In the genomic region with DNA sequence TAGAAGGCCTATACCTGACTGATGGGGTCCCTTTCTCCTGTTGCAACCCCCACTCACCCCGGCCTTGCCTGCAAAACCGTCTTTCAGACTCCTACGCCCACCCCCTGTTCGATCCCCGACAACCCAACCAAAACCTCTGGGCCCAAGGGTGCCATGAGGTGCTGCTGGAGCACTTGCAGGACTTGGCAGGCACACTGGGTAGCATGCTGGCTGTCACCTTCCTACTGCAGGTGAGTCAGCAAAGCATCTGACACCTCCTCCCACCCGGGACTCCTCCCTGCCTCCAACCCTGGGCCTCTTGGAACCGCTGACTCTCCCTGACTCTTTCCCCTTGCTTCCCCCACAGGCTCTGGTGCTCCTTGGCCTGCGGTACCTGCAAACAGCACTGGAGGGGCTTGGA, we compare ENCODE assay signal across 9 cellular contexts. TPM values are rescaled to one million over a fixed set of nuclear protein-coding genes. Genes with fewer than 3 reads are reported as not detected.
DNase-seq lines count a peak whose midpoint lies in the region; ATAC-seq and FAIRE-seq lines count a peak whose summit lies in the region.
"Had no signal": no experiment of that assay in that cellular context is flagged by ENCODE, and none has a peak within 500 bp of the region (broad histone marks: within the 10 kb centered on the region; RNA-seq: fewer than 3 reads in every experiment).

No MANE protein-coding gene starts in this region.

- H3K36me3 ChIP-seq in small intestine (ENCODE audit: control insufficient read depth in 2 of 2, insufficient read depth in 2 of 2, low read length in 2 of 2): peaks cover 0 to 4% of the 10 kb centered on the region in 2 donors

- H3K27me3 ChIP-seq in small intestine (ENCODE audit: control insufficient read depth in 2 of 2, insufficient read depth in 2 of 2, low read length in 2 of 2): no peaks in the 10 kb centered on the region

- ATAC-seq in T-cell (replicated peaks in 1 of 4): no peak
- no peak for ATAC-seq in effector memory CD8-positive, alpha-beta T cell (replicated peaks)
- ATAC-seq in GM21529 (IDR thresholded peaks at IDR 0.05; ENCODE audit: unreplicated experiment): no peak
- no peak for ATAC-seq in GM21576 (IDR thresholded peaks at IDR 0.05; ENCODE audit: unreplicated experiment)

- 39 to 64% (median 49%) methylated on average over 8 of the region's 8 CpGs for WGBS in small intestine, 3 donors

- peak; percentile 46 for DNase-seq in DMS53 treated with DMSO at 0.1 percent for 48 hours (lab: John Stamatoyannopoulos, UW; ENCODE audit: unreplicated experiment)
- DNase-seq in T-cell: no peak
- no peak for DNase-seq in effector memory CD8-positive, alpha-beta T cell
- peak; percentile 50 for DNase-seq in small intestine
- DNase-seq in cortex of kidney (lab: John Stamatoyannopoulos, UW): no peak
- no peak for DNase-seq in SHP77 (lab: John Stamatoyannopoulos, UW)

- H3K27me3 Mint-ChIP-seq in T-cell: no peaks in the 10 kb centered on the region
- no peaks in the 10 kb centered on the region for H3K27me3 Mint-ChIP-seq in effector memory CD8-positive, alpha-beta T cell

- H3K36me3 Mint-ChIP-seq in T-cell: peaks cover 20% of the 10 kb centered on the region
- peaks cover 35% of the 10 kb centered on the region for H3K36me3 Mint-ChIP-seq in effector memory CD8-positive, alpha-beta T cell (ENCODE audit: insufficient read depth)

- CTCF ChIA-PET in T-cell (lab: Charles Lee): interaction anchor here in 1 of 2 donors (1.4 kb wide), 1 partner anchor 23 kb away, joined by 5 read pairs; a partner anchor contains a TSS

- POLR2A ChIA-PET in T-cell (lab: Charles Lee): no interaction called here

- peaks cover 0 to 8% of the 10 kb centered on the region in 2 donors for H3K4me1 ChIP-seq in small intestine (ENCODE audit: control insufficient read depth in 2 of 2, insufficient read depth in 1 of 2, low read depth in 1 of 2, low read length in 1 of 2)

- H3K4me3 Mint-ChIP-seq in T-cell: peak overlapping the region in 2 of 3 donors; percentile 53 to 54
- peak overlapping the region in 1 of 2 donors; percentile 16 for H3K4me3 Mint-ChIP-seq in effector memory CD8-positive, alpha-beta T cell

- H3K9me3 ChIP-seq in small intestine (ENCODE audit: control insufficient read depth, low read depth): no peaks in the 10 kb centered on the region

- peak overlapping the region; percentile 82 to 94 for H3K27ac Mint-ChIP-seq in T-cell
- H3K27ac Mint-ChIP-seq in effector memory CD8-positive, alpha-beta T cell: peak overlapping the region; percentile 79 to 88

- H3K4me3 ChIP-seq in small intestine (ENCODE audit: low read depth in 1 of 2, low read length in 2 of 2): no peak overlapping the region
- H3K4me3 ChIP-seq: lung had no signal

- H3K9me3 Mint-ChIP-seq in T-cell: no peaks in the 10 kb centered on the region
- no peaks in the 10 kb centered on the region for H3K9me3 Mint-ChIP-seq in effector memory CD8-positive, alpha-beta T cell

- FAIRE-seq in small intestine (lab: Jason Lieb, UNC): no peak

- H3K4me1 Mint-ChIP-seq in T-cell: peaks cover 35 to 47% (median 42%) of the 10 kb centered on the region in 3 donors
- peaks cover 27 to 45% of the 10 kb centered on the region in 2 donors for H3K4me1 Mint-ChIP-seq in effector memory CD8-positive, alpha-beta T cell (ENCODE audit: low read depth in 2 of 2)

- H3K27ac ChIP-seq in small intestine (ENCODE audit: low read depth in 1 of 2, low read length in 1 of 2): no peak overlapping the region

RNA-seq across cellular contexts. Expression of a gene that starts 1.2 kb away (rescaled TPM):
- total RNA-seq in T-cell: 1 to 10 TPM; 1.6 to 4.5 (median 3.5) TPM
- polyA plus RNA-seq in small intestine: 1 to 10 TPM in 2 of 3 donors, under 1 TPM in 1; 0.54 to 8.4 (median 3.8) TPM

RNA-seq across cellular contexts. Expression of a gene that starts 1.7 kb away (rescaled TPM):
- 100 to 1,000 TPM; 160 to 372 (median 328) TPM for total RNA-seq in T-cell
- polyA plus RNA-seq in small intestine: 10 to 100 TPM; 28.8 to 46.2 (median 42.3) TPM

RNA-seq across cellular contexts. Expression of a gene that starts 7.5 kb away (rescaled TPM):
- total RNA-seq in T-cell: 10 to 100 TPM; 59.0 to 94.5 (median 90.5) TPM
- 10 to 100 TPM; 16.3 to 39.3 (median 21.1) TPM for polyA plus RNA-seq in small intestine

RNA-seq across cellular contexts. Expression of a gene that starts 12.6 kb away (rescaled TPM):
- 100 to 1,000 TPM; 151 to 185 (median 184) TPM for total RNA-seq in T-cell
- 10 to 100 TPM; 40.5 to 64.7 (median 40.9) TPM for polyA plus RNA-seq in small intestine

RNA-seq across cellular contexts. Expression of a gene that starts 23.0 kb away (rescaled TPM):
- total RNA-seq in T-cell: 10 to 100 TPM; 35.2 to 56.0 (median 42.9) TPM
- polyA plus RNA-seq in small intestine: 10 to 100 TPM in 2 of 3 donors, 1 to 10 TPM in 1; 7.8 to 20.1 (median 13.7) TPM

Comparison
In these comparisons a context has a peak if more than half of its experiments do, and no peak if none do; other contexts are left out.
1. DNase-seq: peak in DMS53 treated with DMSO at 0.1 percent for 48 hours (single experiment) and small intestine (single experiment); none in T-cell (0 of 34), effector memory CD8-positive, alpha-beta T cell (0 of 3), cortex of kidney (single experiment) and SHP77 (0 of 2).